ENCODE assay signal across 8 cellular contexts in the genomic region with DNA sequence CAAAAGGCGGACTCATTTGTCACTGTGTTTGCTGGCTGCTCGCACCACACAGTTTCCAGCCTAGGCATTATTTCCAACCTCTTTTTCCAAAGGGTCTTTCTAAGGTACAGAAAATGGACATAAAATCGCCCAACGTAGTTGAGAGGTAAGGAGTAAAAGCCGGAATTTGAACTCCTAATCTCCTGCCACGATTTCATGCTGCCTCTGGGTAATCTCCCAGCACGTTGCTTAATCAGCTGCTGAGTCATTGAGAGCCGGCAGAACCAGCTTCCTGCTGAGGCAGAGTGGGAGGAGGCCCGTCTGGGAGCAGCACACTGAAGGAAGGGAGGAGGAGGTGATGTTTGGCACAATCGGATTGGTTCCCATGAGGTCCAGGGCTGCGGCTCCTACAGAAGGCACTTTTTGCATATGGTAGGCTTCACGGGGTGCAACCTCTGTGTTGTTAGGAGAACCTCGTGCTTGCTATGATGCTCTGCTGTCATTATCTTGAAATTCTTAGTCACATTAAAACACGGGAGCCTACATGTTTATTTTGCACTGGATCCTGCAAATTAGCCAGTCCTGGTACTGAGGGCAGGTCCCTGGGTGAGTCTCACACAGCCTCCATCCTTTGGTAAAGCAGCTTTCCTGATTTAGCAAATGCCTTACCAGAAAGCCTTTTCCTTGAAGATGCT.
DNase-seq lines count a peak whose midpoint lies in the region; ATAC-seq and TF ChIP-seq lines count a peak whose summit lies in the region.

No MANE protein-coding gene starts in this region.

- H3K36me3 ChIP-seq in BE2C: no peaks in the 10 kb centered on the region
- no peaks in the 10 kb centered on the region for H3K36me3 ChIP-seq in HUES64 (ENCODE audit: insufficient read depth, low read length)
- H3K36me3 ChIP-seq in spleen: no peaks in the 10 kb centered on the region

- H3K4me1 ChIP-seq in BE2C (peaks cover 27% of the 10 kb centered on the region), HUES64 (ENCODE audit: insufficient read depth, low read length) (peaks cover 51% of the 10 kb centered on the region), spleen (peaks cover 0 to 20% (median 9%) of the 10 kb centered on the region in 6 donors)

- peaks cover 5% of the 10 kb centered on the region for H3K4me1 Mint-ChIP-seq in T-helper 17 cell
- peaks cover 0 to 5% of the 10 kb centered on the region in 2 donors for H3K4me1 Mint-ChIP-seq in natural killer cell treated with Interleukin-12 subunit alpha and Interleukin-12 subunit beta and Interleukin-15 and Interleukin-18, amount 100 ng/mL, for 72 hours (ENCODE audit: low read depth in 2 of 2)
- no peaks in the 10 kb centered on the region for H3K4me1 Mint-ChIP-seq in stimulated activated memory B cell treated with anti-CD40 and anti-IgM and Interleukin-4, amounts not matched to agents 10 μg/mL and 1 μg/mL and 100 μg/mL, for 72 hours

- H3K9ac ChIP-seq in HUES64 (ENCODE audit: low read depth, low read length): peak overlapping the region; percentile 36; the same call in 1 of the 2 replicates

- peaks cover 14% of the 10 kb centered on the region for H3K27me3 Mint-ChIP-seq in T-helper 17 cell
- peaks cover 17 to 25% of the 10 kb centered on the region in 2 donors for H3K27me3 Mint-ChIP-seq in natural killer cell treated with Interleukin-12 subunit alpha and Interleukin-12 subunit beta and Interleukin-15 and Interleukin-18, amount 100 ng/mL, for 72 hours
- H3K27me3 Mint-ChIP-seq in stimulated activated memory B cell treated with anti-CD40 and anti-IgM and Interleukin-4, amounts not matched to agents 10 μg/mL and 1 μg/mL and 100 μg/mL, for 72 hours: no peaks in the 10 kb centered on the region

- H3K9me3 ChIP-seq in BE2C (no peaks in the 10 kb centered on the region), HUES64 (ENCODE audit: insufficient read depth, low read depth, low read length) (no peaks in the 10 kb centered on the region), T-helper 17 cell (ENCODE audit: control insufficient read depth, low read length, poor library complexity, severe bottlenecking) (no peaks in the 10 kb centered on the region), spleen (no peaks in the 10 kb centered on the region)

- no peak overlapping the region for H3K27ac Mint-ChIP-seq in T-helper 17 cell
- H3K27ac Mint-ChIP-seq in natural killer cell treated with Interleukin-12 subunit alpha and Interleukin-12 subunit beta and Interleukin-15 and Interleukin-18, amount 100 ng/mL, for 72 hours: no peak overlapping the region
- H3K27ac Mint-ChIP-seq in stimulated activated memory B cell treated with anti-CD40 and anti-IgM and Interleukin-4, amounts not matched to agents 10 μg/mL and 1 μg/mL and 100 μg/mL, for 72 hours: no peak overlapping the region

- peak overlapping the region; percentile 58 for H3K27ac ChIP-seq in HUES64 (ENCODE audit: low read depth, low read length)
- peak overlapping the region in 1 of 8 donors; percentile 21 for H3K27ac ChIP-seq in spleen

- H3K4me3 ChIP-seq in BE2C (ENCODE audit: low read depth, low read length) (no peak overlapping the region), HUES64 (ENCODE audit: low read length) (no peak overlapping the region), fibroblast of mammary gland (ENCODE audit: control insufficient read depth, low read depth, low read length) (no peak overlapping the region), spleen (no peak overlapping the region)

- DNase-seq in BE2C (peak; percentile 85), T-helper 17 cell (no peak), fibroblast of mammary gland (ENCODE audit: low read depth) (peak; percentile 90), spleen (no peak)
- no peak for DNase-seq in natural killer cell treated with Interleukin-12 subunit alpha and Interleukin-12 subunit beta and Interleukin-15 and Interleukin-18, amount 100 ng/mL, for 72 hours (ENCODE audit: low spot score)

- peaks cover 5% of the 10 kb centered on the region for H3K36me3 Mint-ChIP-seq in T-helper 17 cell (ENCODE audit: low read depth)
- no peaks in the 10 kb centered on the region for H3K36me3 Mint-ChIP-seq in natural killer cell treated with Interleukin-12 subunit alpha and Interleukin-12 subunit beta and Interleukin-15 and Interleukin-18, amount 100 ng/mL, for 72 hours
- H3K36me3 Mint-ChIP-seq in stimulated activated memory B cell treated with anti-CD40 and anti-IgM and Interleukin-4, amounts not matched to agents 10 μg/mL and 1 μg/mL and 100 μg/mL, for 72 hours: no peaks in the 10 kb centered on the region

- WGBS in HUES64: 13% methylated on average over 14 of the region's 14 CpGs
- whole genome bisulfite sequencing in spleen, 5 donors: 9 to 13% (median 12%) methylated on average over 14 of the region's 14 CpGs

- TF ChIP-seq CTCF in BE2C (IDR thresholded peaks at IDR 0.05; ENCODE audit: low read depth, low read length) (no peak), fibroblast of mammary gland (conservative IDR thresholded peaks at IDR 0.05; ENCODE audit: control insufficient read depth, insufficient read depth, low read depth, low read length) (no peak), spleen (IDR thresholded peaks at IDR 0.05 in 8 of 11, conservative IDR thresholded peaks at IDR 0.05 in 3 of 11) (no peak)

- no peaks in the 10 kb centered on the region for H3K27me3 ChIP-seq in BE2C
- no peaks in the 10 kb centered on the region; the same call in 1 of the 2 replicates for H3K27me3 ChIP-seq in HUES64 (ENCODE audit: insufficient read depth, low read length)
- peaks cover 0 to 23% (median 0%) of the 10 kb centered on the region in 7 donors for H3K27me3 ChIP-seq in spleen (replicated peaks in 1 of 7)

- peak; percentile 27 for ATAC-seq in T-helper 17 cell
- peak; percentile 60 to 74 for ATAC-seq in natural killer cell treated with Interleukin-12 subunit alpha and Interleukin-12 subunit beta and Interleukin-15 and Interleukin-18, amount 100 ng/mL, for 72 hours
- no peak for ATAC-seq in stimulated activated memory B cell treated with anti-CD40 and anti-IgM and Interleukin-4, amounts not matched to agents 10 μg/mL and 1 μg/mL and 100 μg/mL, for 72 hours
- ATAC-seq in GM21390 (IDR thresholded peaks at IDR 0.05; ENCODE audit: unreplicated experiment): no peak

- H3K4me3 Mint-ChIP-seq in T-helper 17 cell: no peak overlapping the region
- no peak overlapping the region for H3K4me3 Mint-ChIP-seq in natural killer cell treated with Interleukin-12 subunit alpha and Interleukin-12 subunit beta and Interleukin-15 and Interleukin-18, amount 100 ng/mL, for 72 hours
- H3K4me3 Mint-ChIP-seq in stimulated activated memory B cell treated with anti-CD40 and anti-IgM and Interleukin-4, amounts not matched to agents 10 μg/mL and 1 μg/mL and 100 μg/mL, for 72 hours: no peak overlapping the region

- intact Hi-C loops in spleen (cut with DNase I; ENCODE audit: low total_unique reads): no loop called here

- no peaks in the 10 kb centered on the region for H3K9me3 Mint-ChIP-seq in natural killer cell treated with Interleukin-12 subunit alpha and Interleukin-12 subunit beta and Interleukin-15 and Interleukin-18, amount 100 ng/mL, for 72 hours
- H3K9me3 Mint-ChIP-seq in stimulated activated memory B cell treated with anti-CD40 and anti-IgM and Interleukin-4, amounts not matched to agents 10 μg/mL and 1 μg/mL and 100 μg/mL, for 72 hours: peaks cover 8% of the 10 kb centered on the region

- TF ChIP-seq POLR2A in spleen (IDR thresholded peaks at IDR 0.05): no peak

Comparison
In these comparisons a context has a peak if more than half of its experiments do, and no peak if none do; other contexts are left out.
1. DNase-seq: peak in BE2C (single experiment) and fibroblast of mammary gland (single experiment); none in T-helper 17 cell (0 of 3), natural killer cell treated with Interleukin-12 subunit alpha and Interleukin-12 subunit beta and Interleukin-15 and Interleukin-18, amount 100 ng/mL, for 72 hours (single experiment) and spleen (single experiment).
2. ATAC-seq: peak in T-helper 17 cell (single experiment) and natural killer cell treated with Interleukin-12 subunit alpha and Interleukin-12 subunit beta and Interleukin-15 and Interleukin-18, amount 100 ng/mL, for 72 hours (2 of 2); none in stimulated activated memory B cell treated with anti-CD40 and anti-IgM and Interleukin-4, amounts not matched to agents 10 μg/mL and 1 μg/mL and 100 μg/mL, for 72 hours (single experiment) and GM21390 (single experiment).